In the genomic region with DNA sequence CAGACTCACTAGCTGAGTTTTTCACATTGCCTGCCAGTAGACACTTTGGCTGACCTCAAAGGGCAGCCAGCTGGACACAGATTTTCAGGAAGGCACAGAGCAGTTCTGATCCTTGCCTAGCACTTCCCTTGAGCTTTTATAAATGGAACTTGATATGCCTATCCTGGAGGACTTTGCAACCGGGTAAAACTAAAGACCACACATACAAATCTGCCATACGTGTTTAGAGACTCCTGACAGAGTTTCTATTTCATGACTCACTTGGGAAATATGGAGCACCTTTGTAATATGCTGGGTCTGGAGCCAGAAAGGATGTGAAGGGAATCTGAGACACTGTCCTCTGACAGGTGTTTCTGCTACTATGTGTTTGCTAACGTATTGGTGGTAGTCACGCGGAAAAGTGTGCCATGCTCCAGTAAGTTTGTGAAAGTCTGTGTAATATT, we compare ENCODE assay signal across 8 cellular contexts. TPM values are rescaled to one million over a fixed set of nuclear protein-coding genes. Genes with fewer than 3 reads are reported as not detected.
DNase-seq lines count a peak whose midpoint lies in the region; ATAC-seq, FAIRE-seq and TF ChIP-seq lines count a peak whose summit lies in the region.

No MANE protein-coding gene starts in this region.

- peak; percentile 88 for FAIRE-seq in RCC 7860 (lab: Jason Lieb, UNC)
- no peak for FAIRE-seq in small intestine (lab: Jason Lieb, UNC)

- H4K20me1 ChIP-seq in osteoblast (ENCODE audit: insufficient read depth, low read length), result no peaks in the 10 kb centered on the region

- H3K4me1 ChIP-seq in osteoblast (ENCODE audit: insufficient read depth, low read length) (peaks cover 16% of the 10 kb centered on the region), small intestine (ENCODE audit: control insufficient read depth in 2 of 2, insufficient read depth in 1 of 2, low read depth in 1 of 2, low read length in 1 of 2) (no peaks in the 10 kb centered on the region)

- no peaks in the 10 kb centered on the region for H3K79me2 ChIP-seq in osteoblast (ENCODE audit: insufficient read depth, low read length)

- H3K4me3 ChIP-seq in osteoblast (ENCODE audit: insufficient read depth, low read length) (no peak overlapping the region), small intestine (ENCODE audit: low read depth in 1 of 2, low read length in 2 of 2) (no peak overlapping the region)

- no peak overlapping the region for H2AFZ ChIP-seq in osteoblast (ENCODE audit: low read length)

- no peak for TF ChIP-seq CTCF in osteoblast (IDR thresholded peaks at IDR 0.05; ENCODE audit: extremely low read depth, low read depth, low read length)

- H3K4me2 ChIP-seq in osteoblast (ENCODE audit: insufficient read depth, low read length), result no peak overlapping the region

- ATAC-seq in HG03139 (IDR thresholded peaks at IDR 0.05; ENCODE audit: unreplicated experiment), result peak; percentile 90

- no peaks in the 10 kb centered on the region for H3K36me3 ChIP-seq in osteoblast (ENCODE audit: insufficient read depth, low read length)
- H3K36me3 ChIP-seq in small intestine (ENCODE audit: control insufficient read depth in 2 of 2, insufficient read depth in 2 of 2, low read length in 2 of 2), result no peaks in the 10 kb centered on the region

- H3K27me3 ChIP-seq in osteoblast (ENCODE audit: insufficient read depth, low read length) (no peaks in the 10 kb centered on the region), small intestine (ENCODE audit: control insufficient read depth in 2 of 2, insufficient read depth in 2 of 2, low read length in 2 of 2) (no peaks in the 10 kb centered on the region)

- WGBS in small intestine, 3 donors, result 50 to 53% (median 53%) methylated on average over 5 of the region's 5 CpGs

- H3K9me3 ChIP-seq in osteoblast (ENCODE audit: low read depth, low read length) (no peaks in the 10 kb centered on the region), small intestine (ENCODE audit: control insufficient read depth, low read depth) (no peaks in the 10 kb centered on the region)

- no peak overlapping the region for H3K27ac ChIP-seq in osteoblast (ENCODE audit: low read depth, low read length)
- H3K27ac ChIP-seq in small intestine (ENCODE audit: low read depth in 1 of 2, low read length in 1 of 2), result no peak overlapping the region

- peak; percentile 7 for DNase-seq in GM19238 (ENCODE audit: insufficient read length, low spot score)
- peak; percentile 80 for DNase-seq in RCC 7860 (ENCODE audit: low spot score)
- DNase-seq in lung microvascular endothelial cell (ENCODE audit: low read depth in 2 of 2), result peak; percentile 58 to 89
- no peak for DNase-seq in anterior cingulate cortex (lab: John Stamatoyannopoulos, UW)
- no peak for DNase-seq in osteoblast (ENCODE audit: insufficient read length, low spot score, missing footprints)
- DNase-seq in small intestine, result no peak
- no peak for DNase-seq in NCI-H1048 (lab: John Stamatoyannopoulos, UW)

RNA-seq across cellular contexts. Expression of a gene that starts 56.7 kb away (rescaled TPM):
- not detected in 2 replicates for total RNA-seq in lung microvascular endothelial cell
- total RNA-seq in osteoblast, result not detected in 2 replicates
- polyA plus RNA-seq in small intestine, result 10 to 100 TPM in 2 of 3 donors, 1 to 10 TPM in 1; 4.1 to 16.3 (median 14.6) TPM

Comparison
In these comparisons a context has a peak if more than half of its experiments do, and no peak if none do; other contexts are left out.
1. DNase-seq: peak in GM19238 (single experiment), RCC 7860 (single experiment) and lung microvascular endothelial cell (2 of 2); none in anterior cingulate cortex (0 of 58), osteoblast (single experiment), small intestine (single experiment) and NCI-H1048 (single experiment).